In the genomic region with DNA sequence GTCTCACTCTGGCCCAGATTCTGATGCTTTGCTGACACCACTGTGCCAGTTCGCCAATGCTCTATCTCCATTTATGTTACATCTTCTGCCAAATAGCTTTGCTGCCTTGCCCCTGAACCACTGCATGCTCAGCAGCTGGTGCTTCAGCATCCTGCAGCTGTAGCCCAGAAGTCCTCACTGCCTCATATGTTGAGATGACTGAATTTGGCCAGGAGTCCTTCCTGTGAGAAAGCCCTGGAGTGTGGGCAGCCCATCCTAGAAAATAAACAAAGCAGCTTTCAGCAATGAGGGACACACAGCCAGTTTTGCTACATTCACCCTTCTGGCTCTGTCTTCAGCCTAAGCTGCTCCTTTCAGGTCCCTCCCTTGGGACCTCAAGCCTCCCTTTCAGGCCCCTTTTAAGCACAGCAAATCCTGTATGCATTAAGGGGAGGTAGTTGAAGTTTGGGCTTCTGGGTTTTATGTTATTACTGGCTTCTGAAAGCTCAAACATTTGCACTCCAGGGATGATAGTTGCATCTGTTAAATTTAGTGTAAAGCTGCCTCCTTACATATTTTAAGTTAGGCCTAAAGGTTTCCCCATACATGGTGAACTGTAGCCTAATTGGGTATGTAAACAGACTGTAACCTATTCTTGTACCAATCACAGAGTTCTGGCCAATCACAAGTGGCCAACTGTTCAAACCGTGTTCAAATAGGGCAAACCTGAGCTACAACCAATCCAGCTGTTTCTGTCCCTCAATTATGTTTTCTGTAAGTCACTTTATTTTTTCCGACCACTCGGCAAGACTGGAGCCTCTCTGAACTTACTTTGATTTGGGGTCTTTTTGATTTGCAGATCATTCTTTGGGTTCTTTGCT, we compare ENCODE assay signal across 12 cellular contexts. TPM values are rescaled to one million over a fixed set of nuclear protein-coding genes. Genes with fewer than 3 reads are reported as not detected.
DNase-seq lines count a peak whose midpoint lies in the region; ATAC-seq, FAIRE-seq and TF ChIP-seq lines count a peak whose summit lies in the region.
"Had no signal": no experiment of that assay in that cellular context is flagged by ENCODE, and none has a peak within 500 bp of the region (broad histone marks: within the 10 kb centered on the region; RNA-seq: fewer than 3 reads in every experiment).

No MANE protein-coding gene starts in this region.

- H3K4me3 Mint-ChIP-seq in nephron, result peak overlapping the region; percentile 71 to 98 (median 82)

- intact Hi-C loops in mucosa of descending colon (cut with DNase I, micrococcal nuclease), result loop anchor here in 1 of 2 donors (10.0 kb wide), 1 partner anchor 49 kb away; a partner anchor contains a TSS

- no peak overlapping the region for H3K4me3 ChIP-seq in bronchial epithelial cell (ENCODE audit: low read depth, low read length)
- no peak overlapping the region for H3K4me3 ChIP-seq in mucosa of descending colon
- H3K4me3 ChIP-seq: esophagus squamous epithelium, psoas muscle had no signal

- no peaks in the 10 kb centered on the region for H3K27me3 ChIP-seq in bronchial epithelial cell (ENCODE audit: control insufficient read depth, insufficient read depth, low read length)
- H3K27me3 ChIP-seq: esophagus squamous epithelium had no signal

- no peaks in the 10 kb centered on the region for H3K9me3 Mint-ChIP-seq in nephron

- FAIRE-seq in bronchial epithelial cell (lab: Jason Lieb, UNC), result no peak

- H3K4me1 ChIP-seq in mucosa of descending colon (ENCODE audit: low read depth), result peaks cover 16% of the 10 kb centered on the region

- TF ChIP-seq CTCF in bronchial epithelial cell (IDR thresholded peaks at IDR 0.05; ENCODE audit: insufficient read depth, low read length, severe bottlenecking), result no peak
- TF ChIP-seq CTCF in nephron (IDR thresholded peaks at IDR 0.05; ENCODE audit: unreplicated experiment in 3 of 3), result no peak
- no peak for TF ChIP-seq CTCF in mucosa of descending colon (IDR thresholded peaks at IDR 0.05)

- H3K4me1 Mint-ChIP-seq in nephron, result peaks cover 21% of the 10 kb centered on the region

- no peaks in the 10 kb centered on the region for H3K27me3 Mint-ChIP-seq in nephron (ENCODE audit: low read depth)

- peak; percentile 10 for DNase-seq in DMS 273 (lab: John Stamatoyannopoulos, UW; ENCODE audit: unreplicated experiment)
- DNase-seq in DMS 273 treated with DMSO at 0.1 percent for 48 hours (lab: John Stamatoyannopoulos, UW), result no peak
- DNase-seq in HT1080 (ENCODE audit: low read depth), result peak; percentile 34
- DNase-seq in bronchial epithelial cell (ENCODE audit: low read depth), result peak; percentile 39
- DNase-seq in mucosa of descending colon, result no peak
- DNase-seq: 8988T, esophagus squamous epithelium, NCI-H2171, psoas muscle had no signal

- H3K9me3 ChIP-seq in mucosa of descending colon, result no peaks in the 10 kb centered on the region
- H3K9me3 ChIP-seq: esophagus squamous epithelium, psoas muscle had no signal

- no peaks in the 10 kb centered on the region for H3K36me3 Mint-ChIP-seq in nephron (ENCODE audit: low read depth)

- peaks cover 5% of the 10 kb centered on the region for H3K36me3 ChIP-seq in bronchial epithelial cell (ENCODE audit: control insufficient read depth, insufficient read depth, low read length)
- no peaks in the 10 kb centered on the region for H3K36me3 ChIP-seq in mucosa of descending colon (ENCODE audit: low read depth)
- H3K36me3 ChIP-seq: esophagus squamous epithelium had no signal

- no peak overlapping the region for H3K27ac Mint-ChIP-seq in nephron

- ATAC-seq in HG03097 (IDR thresholded peaks at IDR 0.05; ENCODE audit: low FRiP score, unreplicated experiment) (no peak), mucosa of descending colon (no peak), GM19455 (IDR thresholded peaks at IDR 0.05; ENCODE audit: unreplicated experiment) (no peak)
- ATAC-seq: psoas muscle had no signal

RNA-seq across cellular contexts. Expression of a gene that starts 2.1 kb away (rescaled TPM):
- 112 and 134 TPM in 2 replicates for total RNA-seq in HT1080 (2014; rRNA removed; shearing (Covaris generic))
- 110 and 117 TPM in 2 replicates for polyA plus RNA-seq in HT1080 (2015; cell fraction: cytosol; rRNA removed)
- 132 and 153 TPM in 2 replicates for polyA plus RNA-seq in HT1080 (2015; cell fraction: nucleus; rRNA removed)
- total RNA-seq in bronchial epithelial cell, result 75.8 and 108 TPM in 2 replicates
- total RNA-seq in mucosa of descending colon, result 10 to 100 TPM; 56.4 to 85.8 (median 77.6) TPM

RNA-seq across cellular contexts. Expression of a gene that starts 47.6 kb away (rescaled TPM):
- total RNA-seq in HT1080 (2014; rRNA removed; shearing (Covaris generic)), result 11.8 and 18.3 TPM in 2 replicates
- polyA plus RNA-seq in HT1080 (2015; cell fraction: cytosol; rRNA removed), result 9.2 and 9.8 TPM in 2 replicates
- 4.6 and 8.8 TPM in 2 replicates for polyA plus RNA-seq in HT1080 (2015; cell fraction: nucleus; rRNA removed)
- 5.5 and 19.5 TPM in 2 replicates for total RNA-seq in bronchial epithelial cell
- 10 to 100 TPM in 2 of 3 donors, 1 to 10 TPM in 1; 5.9 to 14.7 (median 14.0) TPM for total RNA-seq in mucosa of descending colon

Comparison
In these comparisons a context has a peak if more than half of its experiments do, and no peak if none do; other contexts are left out.
1. DNase-seq: peak in DMS 273 (single experiment), HT1080 (single experiment) and bronchial epithelial cell (single experiment); none in DMS 273 treated with DMSO at 0.1 percent for 48 hours (single experiment) and mucosa of descending colon (0 of 3).